Comparison of ENCODE assay signal across 22 cellular contexts in the genomic region with DNA sequence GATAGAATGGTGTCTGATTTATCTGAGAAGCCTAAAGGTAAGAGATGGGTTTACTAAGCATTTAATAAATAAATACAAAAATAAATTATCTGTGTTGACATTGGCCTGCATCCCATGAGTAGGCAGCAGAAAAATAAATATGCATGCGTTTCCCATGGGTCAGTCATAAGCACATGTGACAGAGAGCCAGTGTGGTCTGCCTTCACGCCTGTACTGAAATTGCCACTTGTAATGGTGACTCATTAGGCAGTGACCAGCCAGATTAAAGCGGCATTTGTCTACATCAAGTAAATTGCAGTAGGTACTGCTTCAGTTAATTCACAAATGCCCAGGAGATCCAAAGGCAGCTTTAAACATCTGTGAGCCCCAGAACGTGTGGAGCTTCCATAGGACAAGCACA.
DNase-seq lines count a peak whose midpoint lies in the region; ATAC-seq, FAIRE-seq and TF ChIP-seq lines count a peak whose summit lies in the region.
"Had no signal": no experiment of that assay in that cellular context is flagged by ENCODE, and none has a peak within 500 bp of the region (broad histone marks: within the 10 kb centered on the region; RNA-seq: fewer than 3 reads in every experiment).

No MANE protein-coding gene starts in this region.

- no peaks in the 10 kb centered on the region for H3K27me3 Mint-ChIP-seq in naive thymus-derived CD8-positive, alpha-beta T cell
- H3K27me3 Mint-ChIP-seq in T-cell = no peaks in the 10 kb centered on the region
- H3K27me3 Mint-ChIP-seq: naive thymus-derived CD4-positive, alpha-beta T cell had no signal

- no peak for TF ChIP-seq EP300 in upper lobe of left lung (IDR thresholded peaks at IDR 0.05)

- H3K27ac Mint-ChIP-seq in naive thymus-derived CD8-positive, alpha-beta T cell = no peak overlapping the region
- H3K27ac Mint-ChIP-seq in T-cell = no peak overlapping the region
- H3K27ac Mint-ChIP-seq: activated CD8-positive, alpha-beta T cell treated with anti-CD3 and anti-CD28 coated beads, Interleukin-2, amount 10 ng/mL, durations not matched to agents 7 days and 5 days; activated T-helper 1 cell treated with anti-CD3 and anti-CD28 coated beads, Interleukin-12 subunit alpha, Interleukin-12 subunit beta, Interleukin-2, Interleukin-4 antibody, amounts not matched to agents 30 ng/mL and 10 ng/mL and 1 ng/mL, durations not matched to agents 14 hours and 24 hours and 36 hours; naive thymus-derived CD4-positive, alpha-beta T cell had no signal

- TF ChIP-seq POLR2A in upper lobe of left lung (IDR thresholded peaks at IDR 0.05) = no peak

- H3K4me1 ChIP-seq in ACC112 (ENCODE audit: control insufficient read depth, insufficient read depth, low read length, unreplicated experiment) = peaks cover 63% of the 10 kb centered on the region
- H3K4me1 ChIP-seq in HEK293 (ENCODE audit: control insufficient read depth, insufficient read depth, low read length) = no peaks in the 10 kb centered on the region
- no peaks in the 10 kb centered on the region for H3K4me1 ChIP-seq in upper lobe of left lung
- H3K4me1 ChIP-seq: Caco-2, thyroid gland had no signal

- ATAC-seq in upper lobe of left lung (ENCODE audit: low FRiP score in 2 of 2) (no peak), HG03139 (IDR thresholded peaks at IDR 0.05; ENCODE audit: unreplicated experiment) (no peak), T-cell (replicated peaks in 1 of 4) (no peak)
- ATAC-seq in naive thymus-derived CD8-positive, alpha-beta T cell = no peak
- ATAC-seq: activated CD8-positive, alpha-beta T cell treated with anti-CD3 and anti-CD28 coated beads, Interleukin-2, amount 10 ng/mL, durations not matched to agents 7 days and 5 days; esophagus mucosa; HepG2; left lobe of liver; naive thymus-derived CD4-positive, alpha-beta T cell; right cardiac atrium had no signal

- H3K9me3 ChIP-seq in HEK293 (ENCODE audit: control insufficient read depth, insufficient read depth, low read depth, low read length) (no peaks in the 10 kb centered on the region), upper lobe of left lung (no peaks in the 10 kb centered on the region)
- H3K9me3 ChIP-seq: Caco-2, thyroid gland had no signal

- no peaks in the 10 kb centered on the region for H3K4me1 Mint-ChIP-seq in naive thymus-derived CD8-positive, alpha-beta T cell
- H3K4me1 Mint-ChIP-seq in T-cell = no peaks in the 10 kb centered on the region
- H3K4me1 Mint-ChIP-seq: naive thymus-derived CD4-positive, alpha-beta T cell had no signal

- CTCF ChIA-PET in HEK293 (lab: Yijun Ruan, JAX) (no interaction called here), T-cell (lab: Charles Lee) (no interaction called here)

- DNase-seq in astrocyte of the hippocampus (ENCODE audit: low read depth, low spot score) (peak; percentile 76), upper lobe of left lung (no peak), T-cell (no peak)
- DNase-seq in naive thymus-derived CD8-positive, alpha-beta T cell = no peak
- DNase-seq: activated CD8-positive, alpha-beta T cell treated with anti-CD3 and anti-CD28 coated beads, Interleukin-2, amount 10 ng/mL, durations not matched to agents 7 days and 5 days; Caco-2; naive thymus-derived CD4-positive, alpha-beta T cell; NCI-H1105; right cardiac atrium; stimulated activated CD4-positive, alpha-beta T cell treated with anti-CD3 and anti-CD28 coated beads, Interleukin-2, amount 100 ng/mL, for 24 hours; thyroid gland had no signal

- 80 to 85% methylated on average over 4 of the region's 4 CpGs for WGBS in upper lobe of left lung, 2 donors

- H3K36me3 Mint-ChIP-seq in naive thymus-derived CD8-positive, alpha-beta T cell = no peaks in the 10 kb centered on the region
- no peaks in the 10 kb centered on the region for H3K36me3 Mint-ChIP-seq in T-cell
- H3K36me3 Mint-ChIP-seq: naive thymus-derived CD4-positive, alpha-beta T cell had no signal

- TF ChIP-seq CTCF in HEK293 (tag by site-specific recombination; IDR thresholded peaks at IDR 0.05) = no peak
- no peak for TF ChIP-seq CTCF in upper lobe of left lung (IDR thresholded peaks at IDR 0.05)

- peak; percentile 94 for FAIRE-seq in islet of Langerhans (lab: Jason Lieb, UNC)
- FAIRE-seq: colon, HepG2 had no signal

- H2AFZ ChIP-seq in ACC112 (ENCODE audit: low read length, unreplicated experiment) = no peak overlapping the region
- H2AFZ ChIP-seq: hepatocyte had no signal

- 0 out of 2 replicates have a peak overlapping the region, but pooled peaks have one; percentile 4 for H3K4me3 ChIP-seq in ACC112 (ENCODE audit: low read depth, low read length)
- no peak overlapping the region for H3K4me3 ChIP-seq in HEK293 (ENCODE audit: low read depth, low read length)
- H3K4me3 ChIP-seq in upper lobe of left lung = no peak overlapping the region
- H3K4me3 ChIP-seq: hepatocyte, SK-N-MC, thyroid gland had no signal

- H3K27ac ChIP-seq in ACC112 (ENCODE audit: low read depth, low read length) (peak overlapping the region; percentile 86), HEK293 (ENCODE audit: extremely low read depth, low read depth, low read length) (no peak overlapping the region), upper lobe of left lung (no peak overlapping the region)
- H3K27ac ChIP-seq: hepatocyte, SK-N-MC, thyroid gland had no signal

- H3K27me3 ChIP-seq in ACC112 (ENCODE audit: insufficient read depth, low read length) (no peaks in the 10 kb centered on the region), upper lobe of left lung (no peaks in the 10 kb centered on the region)
- H3K27me3 ChIP-seq: hepatocyte, thyroid gland had no signal

- peaks cover 0 to 3% (median 0%) of the 10 kb centered on the region in 9 donors for H3K9me3 Mint-ChIP-seq in naive thymus-derived CD8-positive, alpha-beta T cell
- H3K9me3 Mint-ChIP-seq in T-cell = peaks cover 0 to 2% (median 0%) of the 10 kb centered on the region in 3 donors
- H3K9me3 Mint-ChIP-seq: activated T-helper 1 cell treated with anti-CD3 and anti-CD28 coated beads, Interleukin-12 subunit alpha, Interleukin-12 subunit beta, Interleukin-2, Interleukin-4 antibody, amounts not matched to agents 30 ng/mL and 10 ng/mL and 1 ng/mL, durations not matched to agents 14 hours and 24 hours and 36 hours had no signal

- H3K4me3 Mint-ChIP-seq in naive thymus-derived CD8-positive, alpha-beta T cell = no peak overlapping the region
- H3K4me3 Mint-ChIP-seq in T-cell = no peak overlapping the region
- H3K4me3 Mint-ChIP-seq: activated CD8-positive, alpha-beta T cell treated with anti-CD3 and anti-CD28 coated beads, Interleukin-2, amount 10 ng/mL, durations not matched to agents 7 days and 5 days; activated T-helper 1 cell treated with anti-CD3 and anti-CD28 coated beads, Interleukin-12 subunit alpha, Interleukin-12 subunit beta, Interleukin-2, Interleukin-4 antibody, amounts not matched to agents 30 ng/mL and 10 ng/mL and 1 ng/mL, durations not matched to agents 14 hours and 24 hours and 36 hours; naive thymus-derived CD4-positive, alpha-beta T cell had no signal

- POLR2A ChIA-PET in HEK293 (lab: Yijun Ruan, JAX) (no interaction called here), T-cell (lab: Charles Lee) (interaction anchor here in 1 of 2 donors (0.6 kb wide), 1 partner anchor 60 kb away, joined by 6 read pairs; no protein-coding TSS in a partner anchor)
- POLR2A ChIA-PET in naive thymus-derived CD8-positive, alpha-beta T cell (lab: Charles Lee) = interaction anchor here (0.6 kb wide), 1 partner anchor 119 kb away, joined by 4 read pairs; no protein-coding TSS in a partner anchor

- H3K36me3 ChIP-seq in ACC112 (ENCODE audit: insufficient read depth, low read length) (no peaks in the 10 kb centered on the region), HEK293 (ENCODE audit: control insufficient read depth in 2 of 2, insufficient read depth in 1 of 2, low read length in 2 of 2) (no peaks in the 10 kb centered on the region), upper lobe of left lung (no peaks in the 10 kb centered on the region)
- H3K36me3 ChIP-seq: thyroid gland had no signal

- H3K79me2 ChIP-seq in ACC112 (ENCODE audit: control insufficient read depth, insufficient read depth, low read length, unreplicated experiment) = no peaks in the 10 kb centered on the region
- H3K79me2 ChIP-seq: hepatocyte had no signal

TF ChIP-seq in HEK293, 187 proteins besides CTCF, POLR2A, EP300 and RAD21:
- TF ChIP-seq MYNN (tag by site-specific recombination; IDR thresholded peaks at IDR 0.05; ENCODE audit: borderline replicate concordance) (no peak), SALL2 (tag by site-specific recombination; IDR thresholded peaks at IDR 0.05; ENCODE audit: borderline replicate concordance) (no peak), ZNF335 (tag by site-specific recombination; conservative IDR thresholded peaks at IDR 0.05) (peak; percentile 22; the same call in 1 of the 2 replicates), ZNF664 (tag by site-specific recombination; IDR thresholded peaks at IDR 0.05) (no peak), ZFP69B (tag by site-specific recombination; IDR thresholded peaks at IDR 0.05) (peak; percentile 73)
- TF ChIP-seq, protein P1, sequence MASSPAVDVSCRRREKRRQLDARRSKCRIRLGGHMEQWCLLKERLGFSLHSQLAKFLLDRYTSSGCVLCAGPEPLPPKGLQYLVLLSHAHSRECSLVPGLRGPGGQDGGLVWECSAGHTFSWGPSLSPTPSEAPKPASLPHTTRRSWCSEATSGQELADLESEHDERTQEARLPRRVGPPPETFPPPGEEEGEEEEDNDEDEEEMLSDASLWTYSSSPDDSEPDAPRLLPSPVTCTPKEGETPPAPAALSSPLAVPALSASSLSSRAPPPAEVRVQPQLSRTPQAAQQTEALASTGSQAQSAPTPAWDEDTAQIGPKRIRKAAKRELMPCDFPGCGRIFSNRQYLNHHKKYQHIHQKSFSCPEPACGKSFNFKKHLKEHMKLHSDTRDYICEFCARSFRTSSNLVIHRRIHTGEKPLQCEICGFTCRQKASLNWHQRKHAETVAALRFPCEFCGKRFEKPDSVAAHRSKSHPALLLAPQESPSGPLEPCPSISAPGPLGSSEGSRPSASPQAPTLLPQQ (tag by site-specific recombination; IDR thresholded peaks at IDR 0.05) = peak; percentile 78
- TF ChIP-seq, protein P2, sequence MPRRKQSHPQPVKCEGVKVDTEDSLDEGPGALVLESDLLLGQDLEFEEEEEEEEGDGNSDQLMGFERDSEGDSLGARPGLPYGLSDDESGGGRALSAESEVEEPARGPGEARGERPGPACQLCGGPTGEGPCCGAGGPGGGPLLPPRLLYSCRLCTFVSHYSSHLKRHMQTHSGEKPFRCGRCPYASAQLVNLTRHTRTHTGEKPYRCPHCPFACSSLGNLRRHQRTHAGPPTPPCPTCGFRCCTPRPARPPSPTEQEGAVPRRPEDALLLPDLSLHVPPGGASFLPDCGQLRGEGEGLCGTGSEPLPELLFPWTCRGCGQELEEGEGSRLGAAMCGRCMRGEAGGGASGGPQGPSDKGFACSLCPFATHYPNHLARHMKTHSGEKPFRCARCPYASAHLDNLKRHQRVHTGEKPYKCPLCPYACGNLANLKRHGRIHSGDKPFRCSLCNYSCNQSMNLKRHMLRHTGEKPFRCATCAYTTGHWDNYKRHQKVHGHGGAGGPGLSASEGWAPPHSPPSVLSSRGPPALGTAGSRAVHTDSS (tag by site-specific recombination; IDR thresholded peaks at IDR 0.05) = no peak
TF ChIP-seq in HEK293: peak in this region for 3.
